ENCODE assay signal across 8 cellular contexts in genomic region chr14:63770187-63770807, GRCh38.
A peak's percentile ranks its signal among the peaks of the same experiment; 100 is the strongest.
DNase-seq lines count a peak whose midpoint lies in the region; ATAC-seq and TF ChIP-seq lines count a peak whose summit lies in the region.

No MANE protein-coding gene starts in this region.

- ATAC-seq in HG02981 (IDR thresholded peaks at IDR 0.05; ENCODE audit: unreplicated experiment) (peak; percentile 45), RWPE2 (ENCODE audit: low read depth) (peak; percentile 78), HG03135 (IDR thresholded peaks at IDR 0.05; ENCODE audit: unreplicated experiment) (no peak)

- TF ChIP-seq CTCF in RWPE2 (IDR thresholded peaks at IDR 0.05; ENCODE audit: poor library complexity, severe bottlenecking): peak; percentile 90

- H3K27me3 ChIP-seq in RWPE2 (ENCODE audit: insufficient read depth, poor library complexity, severe bottlenecking): no peaks in the 10 kb centered on the region
- H3K27me3 ChIP-seq in adipocyte (replicated peaks; ENCODE audit: control insufficient read depth, insufficient read depth, low read length): no peaks in the 10 kb centered on the region

- H3K27ac ChIP-seq in RWPE2 (ENCODE audit: poor library complexity, severe bottlenecking): no peak overlapping the region

- H3K36me3 ChIP-seq in RWPE2 (ENCODE audit: low read depth): no peaks in the 10 kb centered on the region
- no peaks in the 10 kb centered on the region for H3K36me3 ChIP-seq in adipocyte (ENCODE audit: control insufficient read depth, insufficient read depth, low read length, severe bottlenecking)

- peak; percentile 42 for DNase-seq in NCI-H1092 treated with DMSO at 0.1 percent for 48 hours (lab: John Stamatoyannopoulos, UW)
- DNase-seq in NCI-H1092 (lab: John Stamatoyannopoulos, UW): no peak
- DNase-seq in RWPE2 (ENCODE audit: low spot score): no peak
- peak; percentile 85 for DNase-seq in adipocyte (ENCODE audit: low read depth)
- DNase-seq in hepatic stellate cell (ENCODE audit: low spot score): peak; percentile 43
- peak; percentile 41 for DNase-seq in stimulated activated CD4-positive, alpha-beta T cell treated with anti-CD3 and anti-CD28 coated beads, Interleukin-4, amount 100 ng/mL, for 1 hour

- peaks cover 12% of the 10 kb centered on the region for H3K4me1 ChIP-seq in RWPE2 (ENCODE audit: insufficient read depth, poor library complexity, severe bottlenecking)
- H3K4me1 ChIP-seq in adipocyte (ENCODE audit: control insufficient read depth, insufficient read depth, low read length): no peaks in the 10 kb centered on the region

- no peak overlapping the region for H3K4me3 ChIP-seq in RWPE2 (ENCODE audit: severe bottlenecking)
- H3K4me3 ChIP-seq in adipocyte (ENCODE audit: low read length): no peak overlapping the region

- no peak overlapping the region for H3K9ac ChIP-seq in adipocyte (ENCODE audit: low read length)

- H3K9me3 ChIP-seq in RWPE2 (ENCODE audit: severe bottlenecking) (no peaks in the 10 kb centered on the region), adipocyte (ENCODE audit: control insufficient read depth, low read length) (no peaks in the 10 kb centered on the region)

Comparison
In these comparisons a context has a peak if more than half of its experiments do, and no peak if none do; other contexts are left out.
1. DNase-seq: peak in NCI-H1092 treated with DMSO at 0.1 percent for 48 hours (single experiment), adipocyte (single experiment), hepatic stellate cell (single experiment) and stimulated activated CD4-positive, alpha-beta T cell treated with anti-CD3 and anti-CD28 coated beads, Interleukin-4, amount 100 ng/mL, for 1 hour (single experiment); none in NCI-H1092 (single experiment) and RWPE2 (single experiment).